In genomic region chr1:27438621-27439061, GRCh38 we compare ENCODE assay signal across 15 cellular contexts. TPM values are rescaled to one million over a fixed set of nuclear protein-coding genes. Genes with fewer than 3 reads are reported as not detected.
DNase-seq lines count a peak whose midpoint lies in the region; ATAC-seq and TF ChIP-seq lines count a peak whose summit lies in the region.
"Had no signal": no experiment of that assay in that cellular context is flagged by ENCODE, and none has a peak within 500 bp of the region (broad histone marks: within the 10 kb centered on the region; RNA-seq: fewer than 3 reads in every experiment).

No MANE protein-coding gene starts in this region.

- no peaks in the 10 kb centered on the region for H3K27me3 Mint-ChIP-seq in activated CD8-positive, alpha-beta T cell treated with anti-CD3 and anti-CD28 coated beads for 36 hours
- H3K27me3 Mint-ChIP-seq in naive thymus-derived CD4-positive, alpha-beta T cell, result no peaks in the 10 kb centered on the region

- H3K4me3 Mint-ChIP-seq in activated CD8-positive, alpha-beta T cell treated with anti-CD3 and anti-CD28 coated beads for 36 hours, result no peak overlapping the region
- peak overlapping the region in 7 of 10 donors; percentile 1 to 85 (median 60) for H3K4me3 Mint-ChIP-seq in naive thymus-derived CD4-positive, alpha-beta T cell

- POLR2A ChIA-PET in activated CD8-positive, alpha-beta T cell treated with anti-CD3 and anti-CD28 coated beads for 36 hours (lab: Charles Lee), result interaction anchor here (1.3 to 1.5 kb wide), 4 partner anchors 9 to 42 kb away, joined by 4 to 8 read pairs (median 4); no protein-coding TSS in a partner anchor
- POLR2A ChIA-PET in naive thymus-derived CD4-positive, alpha-beta T cell (lab: Charles Lee), result interaction anchor here (0.8 to 2.7 kb wide), 6 partner anchors 9 to 52 kb away, joined by 3 to 10 read pairs (median 6); partner anchors contain the start of gene WASF2

- DNase-seq in GF-D8 (lab: John Stamatoyannopoulos, UW) (peak; percentile 14), AML-193 (lab: John Stamatoyannopoulos, UW) (no peak)
- no peak for DNase-seq in activated CD8-positive, alpha-beta T cell treated with anti-CD3 and anti-CD28 coated beads for 36 hours
- DNase-seq in naive thymus-derived CD4-positive, alpha-beta T cell, result no peak
- DNase-seq: Calu3, HCEC 1CT, NCI-H1436, PC-9, WERI-Rb-1 had no signal

- H3K36me3 ChIP-seq in BLaER1 treated with 17β-estradiol and CSF1 and Interleukin-3, amounts not matched to agents 10 nM and 100 nM, result peaks cover 15 to 66% (median 36%) of the 10 kb centered on the region in 11 experiments
- no peaks in the 10 kb centered on the region for H3K36me3 ChIP-seq in naive thymus-derived CD4-positive, alpha-beta T cell (ENCODE audit: control insufficient read depth in 2 of 3, insufficient read depth in 3 of 3, low read length in 3 of 3)
- H3K36me3 ChIP-seq: adrenal gland had no signal

- H3K9me3 Mint-ChIP-seq in activated CD8-positive, alpha-beta T cell treated with anti-CD3 and anti-CD28 coated beads for 36 hours, result no peaks in the 10 kb centered on the region
- peaks cover 0 to 4% (median 0%) of the 10 kb centered on the region in 11 donors for H3K9me3 Mint-ChIP-seq in naive thymus-derived CD4-positive, alpha-beta T cell

- CTCF ChIA-PET in activated CD8-positive, alpha-beta T cell treated with anti-CD3 and anti-CD28 coated beads for 36 hours (lab: Charles Lee), result interaction anchor here (1.9 kb wide), 1 partner anchor 19 kb away, joined by 12 read pairs; no protein-coding TSS in a partner anchor
- CTCF ChIA-PET in naive thymus-derived CD4-positive, alpha-beta T cell (lab: Charles Lee), result interaction anchor here (1.0 to 1.6 kb wide), 5 partner anchors 10 to 142 kb away, joined by 3 to 5 read pairs (median 4); no protein-coding TSS in a partner anchor

- no peaks in the 10 kb centered on the region for H3K27me3 ChIP-seq in BLaER1 treated with 17β-estradiol and CSF1 and Interleukin-3, amounts not matched to agents 10 nM and 100 nM
- H3K27me3 ChIP-seq in naive thymus-derived CD4-positive, alpha-beta T cell (ENCODE audit: control insufficient read depth in 2 of 2, insufficient read depth in 2 of 2, low read length in 2 of 2), result no peaks in the 10 kb centered on the region
- H3K27me3 ChIP-seq: adrenal gland had no signal

- H3K36me3 Mint-ChIP-seq in activated CD8-positive, alpha-beta T cell treated with anti-CD3 and anti-CD28 coated beads for 36 hours (ENCODE audit: low read depth), result peaks cover 12% of the 10 kb centered on the region
- peaks cover 0 to 15% (median 12%) of the 10 kb centered on the region in 5 donors for H3K36me3 Mint-ChIP-seq in naive thymus-derived CD4-positive, alpha-beta T cell

- peak overlapping the region; percentile 41 to 99 (median 87) for H3K4me2 ChIP-seq in BLaER1 treated with 17β-estradiol and CSF1 and Interleukin-3, amounts not matched to agents 10 nM and 100 nM
- H3K4me2 ChIP-seq: PC-9 had no signal

- H3K9ac ChIP-seq in BLaER1 treated with 17β-estradiol and CSF1 and Interleukin-3, amounts not matched to agents 10 nM and 100 nM, result peak overlapping the region in 4 of 11 experiments; percentile 39 to 83 (median 52); a peak in 7 of 22 replicates

- H3K27ac Mint-ChIP-seq in activated CD8-positive, alpha-beta T cell treated with anti-CD3 and anti-CD28 coated beads for 36 hours, result peak overlapping the region; percentile 1
- H3K27ac Mint-ChIP-seq in naive thymus-derived CD4-positive, alpha-beta T cell, result peak overlapping the region; percentile 1 to 93 (median 90)

- peaks cover 59% of the 10 kb centered on the region for H3K4me1 Mint-ChIP-seq in activated CD8-positive, alpha-beta T cell treated with anti-CD3 and anti-CD28 coated beads for 36 hours (ENCODE audit: low read depth)
- peaks cover 44 to 70% (median 60%) of the 10 kb centered on the region in 7 donors for H3K4me1 Mint-ChIP-seq in naive thymus-derived CD4-positive, alpha-beta T cell

- H4K20me1 ChIP-seq in BLaER1 treated with 17β-estradiol and CSF1 and Interleukin-3, amounts not matched to agents 10 nM and 100 nM, result peaks cover 13 to 94% (median 39%) of the 10 kb centered on the region in 11 experiments; a peak in 19 of 22 replicates

- intact Hi-C loops in activated CD8-positive, alpha-beta T cell treated with anti-CD3 and anti-CD28 coated beads for 36 hours (cut with micrococcal nuclease), result loop anchor here (5.0 kb wide), 1 partner anchor 54 kb away; the partner anchor contains the start of gene WASF2
- intact Hi-C loops in naive thymus-derived CD4-positive, alpha-beta T cell (cut with micrococcal nuclease), result loop anchor here (1.0 to 5.0 kb wide), 2 partner anchors 10 to 84 kb away; no protein-coding TSS in a partner anchor

- H3K4me1 ChIP-seq in BLaER1 treated with 17β-estradiol and CSF1 and Interleukin-3, amounts not matched to agents 10 nM and 100 nM, result peaks cover 69 to 90% (median 74%) of the 10 kb centered on the region in 10 experiments
- H3K4me1 ChIP-seq in naive thymus-derived CD4-positive, alpha-beta T cell (ENCODE audit: control insufficient read depth in 2 of 2, insufficient read depth in 2 of 2, low read length in 2 of 2), result peaks cover 40 to 59% of the 10 kb centered on the region in 2 donors

- H3K4me3 ChIP-seq in BLaER1 treated with 17β-estradiol and CSF1 and Interleukin-3, amounts not matched to agents 10 nM and 100 nM, result peak overlapping the region in 2 of 10 experiments; percentile 3 to 20; a peak in 1 of 20 replicates
- no peak overlapping the region for H3K4me3 ChIP-seq in naive thymus-derived CD4-positive, alpha-beta T cell (ENCODE audit: low read length)
- H3K4me3 ChIP-seq: adrenal gland, PC-9 had no signal

- no peak for ATAC-seq in activated CD8-positive, alpha-beta T cell treated with anti-CD3 and anti-CD28 coated beads for 36 hours
- ATAC-seq in naive thymus-derived CD4-positive, alpha-beta T cell, result no peak
- no peak for ATAC-seq in HG03442 (IDR thresholded peaks at IDR 0.05; ENCODE audit: unreplicated experiment)
- no peak for ATAC-seq in GM18502 (IDR thresholded peaks at IDR 0.05; ENCODE audit: poor library complexity, unreplicated experiment)
- no peak for ATAC-seq in HG03571 (IDR thresholded peaks at IDR 0.05; ENCODE audit: unreplicated experiment)

- H3K27ac ChIP-seq in BLaER1 treated with 17β-estradiol and CSF1 and Interleukin-3, amounts not matched to agents 10 nM and 100 nM, result peak overlapping the region in 9 of 11 experiments; percentile 5 to 98 (median 94); a peak in 15 of 22 replicates
- peak overlapping the region; percentile 5 for H3K27ac ChIP-seq in naive thymus-derived CD4-positive, alpha-beta T cell (ENCODE audit: low read depth, low read length)
- H3K27ac ChIP-seq: PC-9, WERI-Rb-1 had no signal

- H3K9me3 ChIP-seq in BLaER1 treated with 17β-estradiol and CSF1 and Interleukin-3, amounts not matched to agents 10 nM and 100 nM (replicated peaks in 1 of 11), result peaks cover 0 to 11% (median 0%) of the 10 kb centered on the region in 11 experiments; a peak in 3 of 22 replicates
- H3K9me3 ChIP-seq in naive thymus-derived CD4-positive, alpha-beta T cell (ENCODE audit: control insufficient read depth in 2 of 3, low read length in 3 of 3), result no peaks in the 10 kb centered on the region
- H3K9me3 ChIP-seq: adrenal gland had no signal

- TF ChIP-seq CTCF in activated CD8-positive, alpha-beta T cell treated with anti-CD3 and anti-CD28 coated beads for 36 hours (IDR thresholded peaks at IDR 0.05), result no peak

RNA-seq across cellular contexts. Expression of gene GPR3, which starts 46.2 kb away (rescaled TPM):
- 1 to 10 TPM; 1.1 to 1.7 TPM for total RNA-seq in activated CD8-positive, alpha-beta T cell treated with anti-CD3 and anti-CD28 coated beads for 36 hours
- under 1 TPM in 3 of 5 experiments, not detected in 2; 0.24 to 0.93 (median 0.45) TPM for total RNA-seq in naive thymus-derived CD4-positive, alpha-beta T cell
- under 1 TPM; 0.09 to 0.13 TPM for polyA plus RNA-seq in naive thymus-derived CD4-positive, alpha-beta T cell

RNA-seq across cellular contexts. Expression of gene WASF2, which starts 51.3 kb away (rescaled TPM):
- 100 to 1,000 TPM; 108 to 111 TPM for total RNA-seq in activated CD8-positive, alpha-beta T cell treated with anti-CD3 and anti-CD28 coated beads for 36 hours
- 100 to 1,000 TPM; 136 to 177 (median 145) TPM for total RNA-seq in naive thymus-derived CD4-positive, alpha-beta T cell
- polyA plus RNA-seq in naive thymus-derived CD4-positive, alpha-beta T cell, result 10 to 100 TPM; 78.4 to 85.0 TPM

RNA-seq across cellular contexts. Expression of gene CD164L2, which starts 55.5 kb away (rescaled TPM):
- not detected for total RNA-seq in activated CD8-positive, alpha-beta T cell treated with anti-CD3 and anti-CD28 coated beads for 36 hours
- total RNA-seq in naive thymus-derived CD4-positive, alpha-beta T cell, result under 1 TPM in 1 of 5 experiments, not detected in 4; 0.24 TPM
- not detected for polyA plus RNA-seq in naive thymus-derived CD4-positive, alpha-beta T cell
- total RNA-seq: Calu3, epithelial cell of proximal tubule had no signal
